In genomic region chr20:14219801-14220461, GRCh38 we compare ENCODE assay signal across 16 cellular contexts.
DNase-seq lines count a peak whose midpoint lies in the region; ATAC-seq, FAIRE-seq and TF ChIP-seq lines count a peak whose summit lies in the region.
"Had no signal": no experiment of that assay in that cellular context is flagged by ENCODE, and none has a peak within 500 bp of the region (broad histone marks: within the 10 kb centered on the region; RNA-seq: fewer than 3 reads in every experiment).

No MANE protein-coding gene starts in this region.

- TF ChIP-seq CTCF in PC-9 (conservative IDR thresholded peaks at IDR 0.05) (no peak), keratinocyte (optimal IDR thresholded peaks at IDR 0.05 in 1 of 3, IDR thresholded peaks at IDR 0.05 in 1 of 3, conservative IDR thresholded peaks at IDR 0.05 in 1 of 3; ENCODE audit: extremely low read depth in 1 of 3, insufficient read depth in 2 of 3, low read length in 3 of 3) (no peak), gastrocnemius medialis (IDR thresholded peaks at IDR 0.05 in 4 of 5, conservative IDR thresholded peaks at IDR 0.05 in 1 of 5) (no peak)

- H3K36me3 ChIP-seq in HUES48 (ENCODE audit: control insufficient read depth, insufficient read depth, low read length) (no peaks in the 10 kb centered on the region), PC-9 (ENCODE audit: low read depth) (no peaks in the 10 kb centered on the region), keratinocyte (ENCODE audit: control insufficient read depth in 2 of 2, extremely low read depth in 1 of 2, insufficient read depth in 2 of 2, low read length in 2 of 2) (no peaks in the 10 kb centered on the region), gastrocnemius medialis (no peaks in the 10 kb centered on the region), aorta (ENCODE audit: control insufficient read depth in 1 of 2, insufficient read depth in 2 of 2, low read length in 1 of 2) (no peaks in the 10 kb centered on the region)

- H3K4me2 ChIP-seq in PC-9, result peak overlapping the region; percentile 69
- H3K4me2 ChIP-seq in keratinocyte (ENCODE audit: control insufficient read depth, extremely low read depth, insufficient read depth, low read depth, low read length), result peak overlapping the region; percentile 24

- dilution Hi-C loops in keratinocyte (cut with MboI; ENCODE audit: extremely low pct_ligation_motif_present, low sequenced_read_pairs), result no loop called here

- BruUV-seq in PC-9 (replicated peaks; lab: Mats Ljungman, UMichigan), result no TSS peak

- H3K79me2 ChIP-seq in PC-9 (ENCODE audit: low read depth) (no peaks in the 10 kb centered on the region), keratinocyte (ENCODE audit: control insufficient read depth, insufficient read depth, low read length) (no peaks in the 10 kb centered on the region)

- no peak overlapping the region for H3K4me3 ChIP-seq in HUES48 (ENCODE audit: low read depth, low read length)
- H3K4me3 ChIP-seq in PC-9, result peak overlapping the region; percentile 4; the same call in 1 of the 2 replicates
- H3K4me3 ChIP-seq in keratinocyte (ENCODE audit: control insufficient read depth in 2 of 3, extremely low read depth in 1 of 3, insufficient read depth in 2 of 3, low read depth in 1 of 3, low read length in 3 of 3), result no peak overlapping the region
- no peak overlapping the region for H3K4me3 ChIP-seq in gastrocnemius medialis
- no peak overlapping the region for H3K4me3 ChIP-seq in aorta (ENCODE audit: low read length in 2 of 2)

- peak overlapping the region; percentile 63 for H2AFZ ChIP-seq in PC-9
- H2AFZ ChIP-seq in keratinocyte (ENCODE audit: control insufficient read depth, low read length), result peak overlapping the region; percentile 82

- H3F3A ChIP-seq in PC-9 (ENCODE audit: insufficient read depth, low read depth), result peaks cover 19% of the 10 kb centered on the region; the same call in 1 of the 2 replicates

- H3K27me3 ChIP-seq in HUES48 (ENCODE audit: control insufficient read depth, insufficient read depth, low read length), result no peaks in the 10 kb centered on the region
- no peaks in the 10 kb centered on the region for H3K27me3 ChIP-seq in PC-9 (ENCODE audit: insufficient read depth, low read depth)
- H3K27me3 ChIP-seq in keratinocyte (ENCODE audit: control insufficient read depth, extremely low read depth, insufficient read depth, low read length), result no peaks in the 10 kb centered on the region
- no peaks in the 10 kb centered on the region for H3K27me3 ChIP-seq in gastrocnemius medialis
- H3K27me3 ChIP-seq in aorta (ENCODE audit: control insufficient read depth in 1 of 2, insufficient read depth in 2 of 2, low read length in 1 of 2), result no peaks in the 10 kb centered on the region

- peak; percentile 95 for DNase-seq in ELF-1 (ENCODE audit: low read depth, low spot score)
- DNase-seq in PC-9, result peak; percentile 84 to 92
- peak; percentile 36 for DNase-seq in keratinocyte (ENCODE audit: low read depth, low spot score)
- no peak for DNase-seq in gastrocnemius medialis
- no peak for DNase-seq in activated naive CD4-positive, alpha-beta T cell treated with Interleukin-2 at 50 U/mL for 16 hours
- no peak for DNase-seq in epidermal melanocyte (ENCODE audit: insufficient read length, low spot score)
- no peak for DNase-seq in aorta
- DNase-seq: activated CD4-positive, alpha-beta T cell treated with anti-CD3 and anti-CD28 coated beads, Interleukin-2, amount 10 ng/mL, durations not matched to agents 7 days and 5 days; anterior cingulate cortex; CD4-positive, alpha-beta T cell; immature natural killer cell; IMR-90; NCI-H1417 treated with DMSO at 0.1 percent for 48 hours; stimulated activated CD4-positive, alpha-beta T cell treated with anti-CD3 and anti-CD28 coated beads, Interleukin-15, amount 100 ng/mL, for 24 hours had no signal

- no peaks in the 10 kb centered on the region for H3K9me2 ChIP-seq in PC-9 (ENCODE audit: insufficient read depth)

- H4K20me1 ChIP-seq in PC-9 (ENCODE audit: insufficient read depth) (no peaks in the 10 kb centered on the region), keratinocyte (ENCODE audit: control insufficient read depth, extremely low read depth, insufficient read depth, low read length) (no peaks in the 10 kb centered on the region)

- WGBS in aorta, 2 donors, result 83 to 91% methylated on average over 4 of the region's 4 CpGs

- H3K27ac ChIP-seq in HUES48 (ENCODE audit: low read depth, low read length) (peak overlapping the region; percentile 67), PC-9 (peak overlapping the region; percentile 76), keratinocyte (ENCODE audit: control insufficient read depth, insufficient read depth, low read length) (peak overlapping the region; percentile 3), gastrocnemius medialis (no peak overlapping the region), aorta (ENCODE audit: low read depth in 1 of 2, low read length in 2 of 2) (no peak overlapping the region)

- in situ Hi-C loops in gastrocnemius medialis (cut with MboI; ENCODE audit: low sequenced_read_pairs in 4 of 4), result no loop called here

- H3K9ac ChIP-seq in HUES48 (ENCODE audit: low read depth, low read length), result no peak overlapping the region
- no peak overlapping the region for H3K9ac ChIP-seq in keratinocyte (ENCODE audit: control insufficient read depth, extremely low read depth, insufficient read depth, low read length)

- ATAC-seq in gastrocnemius medialis, result no peak
- ATAC-seq in aorta (ENCODE audit: low FRiP score), result no peak

- POLR2A ChIA-PET in PC-9 (lab: Charles Lee; ENCODE audit: unreplicated experiment), result interaction anchor here (0.6 kb wide), 3 partner anchors 178 to 1817 kb away, joined by 3 to 5 read pairs (median 3); no protein-coding TSS in a partner anchor

- intact Hi-C loops in PC-9 (cut with micrococcal nuclease; ENCODE audit: unreplicated experiment) (loop anchor here (5.0 to 10.0 kb wide), 2 partner anchors 223 to 1595 kb away; partner anchors contain the start of gene MACROD2), gastrocnemius medialis (cut with DNase I; ENCODE audit: low total_unique reads) (no loop called here), aorta (cut with DNase I) (no loop called here)

- peak; percentile 79 for FAIRE-seq in keratinocyte (lab: Jason Lieb, UNC)
- FAIRE-seq: GM18507 had no signal

- no peaks in the 10 kb centered on the region for H3K9me1 ChIP-seq in keratinocyte (ENCODE audit: control insufficient read depth, extremely low read depth, insufficient read depth, low read length)

- H3K4me1 ChIP-seq in HUES48 (ENCODE audit: control insufficient read depth, insufficient read depth, low read length) (no peaks in the 10 kb centered on the region), PC-9 (replicated peaks; ENCODE audit: insufficient read depth) (peaks cover 37% of the 10 kb centered on the region), keratinocyte (ENCODE audit: control insufficient read depth, extremely low read depth, insufficient read depth, low read length) (peaks cover 17% of the 10 kb centered on the region), gastrocnemius medialis (peaks cover 2 to 3% of the 10 kb centered on the region in 2 donors), aorta (ENCODE audit: control insufficient read depth in 1 of 2, insufficient read depth in 2 of 2, low read length in 2 of 2) (no peaks in the 10 kb centered on the region)

- no peak for TF ChIP-seq POLR2A in gastrocnemius medialis (IDR thresholded peaks at IDR 0.05)

- CTCF ChIA-PET in PC-9 (lab: Charles Lee), result interaction anchor here (0.9 to 1.3 kb wide), 2 partner anchors 15 to 118 kb away, joined by 3 read pairs; partner anchors contain the start of gene FLRT3

- no peaks in the 10 kb centered on the region for H3K9me3 ChIP-seq in HUES48 (ENCODE audit: control insufficient read depth, insufficient read depth, low read length)
- no peaks in the 10 kb centered on the region for H3K9me3 ChIP-seq in PC-9 (ENCODE audit: insufficient read depth, low read depth)
- no peaks in the 10 kb centered on the region for H3K9me3 ChIP-seq in keratinocyte (ENCODE audit: control insufficient read depth, low read depth, low read length)
- H3K9me3 ChIP-seq in gastrocnemius medialis, result no peaks in the 10 kb centered on the region
- no peaks in the 10 kb centered on the region for H3K9me3 ChIP-seq in aorta (ENCODE audit: control insufficient read depth, low read length)

Comparison
In these comparisons a context has a peak if more than half of its experiments do, and no peak if none do; other contexts are left out.
1. DNase-seq: peak in ELF-1 (single experiment), PC-9 (2 of 2) and keratinocyte (single experiment); none in gastrocnemius medialis (0 of 2), activated naive CD4-positive, alpha-beta T cell treated with Interleukin-2 at 50 U/mL for 16 hours (single experiment), epidermal melanocyte (single experiment) and aorta (0 of 2).
2. H3K27ac ChIP-seq: peak in HUES48 (single experiment), PC-9 (single experiment) and keratinocyte (single experiment); none in gastrocnemius medialis (0 of 4) and aorta (0 of 2).